ENCODE assay signal across 3 cellular contexts in the genomic region with DNA sequence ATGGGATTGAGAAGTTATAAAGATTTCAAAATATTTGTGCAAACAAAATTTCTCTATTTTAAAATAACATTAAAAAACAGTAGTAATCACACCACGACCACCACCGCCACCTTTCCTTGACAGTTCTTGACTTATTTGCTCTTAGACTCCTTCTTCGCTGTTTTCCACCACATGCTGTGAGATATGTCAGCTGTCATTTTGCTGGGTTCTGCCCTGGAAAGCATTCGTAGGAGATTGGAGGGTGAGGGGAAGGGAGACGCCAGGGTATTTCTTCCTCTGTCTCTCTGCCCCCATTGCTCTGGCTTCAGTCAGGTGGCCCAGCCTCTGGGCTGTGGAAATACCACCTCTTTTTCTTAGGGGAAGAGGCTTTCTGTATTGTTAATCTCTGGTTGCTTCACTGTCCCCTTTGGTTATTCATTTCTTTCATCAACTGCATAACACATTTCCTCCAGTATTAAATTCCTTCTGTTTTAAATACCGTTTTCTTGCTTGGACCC.
TF ChIP-seq lines count a peak whose summit lies in the region.

No MANE protein-coding gene starts in this region.

TF ChIP-seq in GM23338, 12 proteins besides CTCF, POLR2A, EP300 and RAD21 (continued from another document and continues in another):
- TF ChIP-seq REST (IDR thresholded peaks at IDR 0.05; ENCODE audit: unreplicated experiment) (no peak), JUNB (IDR thresholded peaks at IDR 0.05; ENCODE audit: unreplicated experiment) (no peak), CREB1 (CRISPR knock-in tag; IDR thresholded peaks at IDR 0.05; ENCODE audit: low read depth) (no peak)

TF ChIP-seq in WTC11, 78 proteins besides CTCF, POLR2A, EP300 and RAD21 (continued from another document):
- TF ChIP-seq USF2 (CRISPR knock-in tag; IDR thresholded peaks at IDR 0.05) = 0 out of 2 replicates have a peak, but pooled peaks have one; percentile 17

TF ChIP-seq in neural cell, 6 proteins besides CTCF, POLR2A, EP300 and RAD21 (continued from another document):
- TF ChIP-seq REST (IDR thresholded peaks at IDR 0.05; ENCODE audit: borderline replicate concordance) (peak; percentile 63), SMC3 (conservative IDR thresholded peaks at IDR 0.05; ENCODE audit: poor library complexity) (peak; percentile 40)
TF ChIP-seq in neural cell: peak in this region for 3.
